In the genomic region with DNA sequence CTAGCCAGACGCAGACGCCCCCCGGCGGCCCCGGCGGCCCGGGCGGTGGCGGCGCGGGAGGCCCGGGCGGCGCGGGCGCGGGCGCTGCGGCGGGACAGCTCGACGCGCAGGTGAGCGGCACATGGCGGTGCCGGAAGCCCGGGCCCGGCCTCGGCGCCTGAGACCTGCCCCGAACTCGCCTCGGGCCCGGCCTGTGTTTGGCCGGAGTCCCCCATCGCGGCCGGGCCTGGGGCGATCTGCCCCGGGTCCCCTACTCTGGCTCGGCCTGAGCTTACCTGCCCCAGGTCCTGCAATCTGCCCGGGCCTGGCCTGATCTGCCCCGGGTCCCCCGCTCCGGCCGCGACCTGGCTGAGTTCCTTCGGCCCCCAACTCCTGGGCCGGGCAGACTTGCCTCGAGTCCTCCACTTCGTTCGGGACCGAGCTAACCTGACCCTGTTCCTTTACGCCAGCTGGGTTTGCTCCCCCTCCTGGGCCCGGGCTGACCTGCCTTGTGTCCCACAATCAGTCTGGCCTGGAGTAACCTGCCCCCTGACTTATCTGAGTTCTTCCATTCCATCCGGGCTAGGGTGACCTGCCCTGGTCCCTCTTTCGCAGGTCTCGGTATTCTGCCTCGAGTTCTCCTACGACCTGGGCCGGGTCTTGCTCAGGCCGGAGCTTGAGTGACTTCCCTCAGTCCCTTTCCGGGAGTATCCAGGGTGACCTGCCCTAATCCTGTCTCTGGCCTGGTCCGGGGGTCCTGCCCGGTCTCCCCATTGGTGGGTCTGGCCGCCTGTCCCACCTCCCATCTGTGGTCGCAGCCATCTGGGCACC, we compare ENCODE assay signal across 1 cellular context.
A peak's percentile ranks its signal among the peaks of the same experiment; 100 is the strongest.
TF ChIP-seq lines count a peak whose summit lies in the region.

No MANE protein-coding gene starts in this region.

TF ChIP-seq in K562, 482 proteins besides CTCF, POLR2A, EP300 and RAD21 (continued from another document and continues in another):
- TF ChIP-seq, protein P1, sequence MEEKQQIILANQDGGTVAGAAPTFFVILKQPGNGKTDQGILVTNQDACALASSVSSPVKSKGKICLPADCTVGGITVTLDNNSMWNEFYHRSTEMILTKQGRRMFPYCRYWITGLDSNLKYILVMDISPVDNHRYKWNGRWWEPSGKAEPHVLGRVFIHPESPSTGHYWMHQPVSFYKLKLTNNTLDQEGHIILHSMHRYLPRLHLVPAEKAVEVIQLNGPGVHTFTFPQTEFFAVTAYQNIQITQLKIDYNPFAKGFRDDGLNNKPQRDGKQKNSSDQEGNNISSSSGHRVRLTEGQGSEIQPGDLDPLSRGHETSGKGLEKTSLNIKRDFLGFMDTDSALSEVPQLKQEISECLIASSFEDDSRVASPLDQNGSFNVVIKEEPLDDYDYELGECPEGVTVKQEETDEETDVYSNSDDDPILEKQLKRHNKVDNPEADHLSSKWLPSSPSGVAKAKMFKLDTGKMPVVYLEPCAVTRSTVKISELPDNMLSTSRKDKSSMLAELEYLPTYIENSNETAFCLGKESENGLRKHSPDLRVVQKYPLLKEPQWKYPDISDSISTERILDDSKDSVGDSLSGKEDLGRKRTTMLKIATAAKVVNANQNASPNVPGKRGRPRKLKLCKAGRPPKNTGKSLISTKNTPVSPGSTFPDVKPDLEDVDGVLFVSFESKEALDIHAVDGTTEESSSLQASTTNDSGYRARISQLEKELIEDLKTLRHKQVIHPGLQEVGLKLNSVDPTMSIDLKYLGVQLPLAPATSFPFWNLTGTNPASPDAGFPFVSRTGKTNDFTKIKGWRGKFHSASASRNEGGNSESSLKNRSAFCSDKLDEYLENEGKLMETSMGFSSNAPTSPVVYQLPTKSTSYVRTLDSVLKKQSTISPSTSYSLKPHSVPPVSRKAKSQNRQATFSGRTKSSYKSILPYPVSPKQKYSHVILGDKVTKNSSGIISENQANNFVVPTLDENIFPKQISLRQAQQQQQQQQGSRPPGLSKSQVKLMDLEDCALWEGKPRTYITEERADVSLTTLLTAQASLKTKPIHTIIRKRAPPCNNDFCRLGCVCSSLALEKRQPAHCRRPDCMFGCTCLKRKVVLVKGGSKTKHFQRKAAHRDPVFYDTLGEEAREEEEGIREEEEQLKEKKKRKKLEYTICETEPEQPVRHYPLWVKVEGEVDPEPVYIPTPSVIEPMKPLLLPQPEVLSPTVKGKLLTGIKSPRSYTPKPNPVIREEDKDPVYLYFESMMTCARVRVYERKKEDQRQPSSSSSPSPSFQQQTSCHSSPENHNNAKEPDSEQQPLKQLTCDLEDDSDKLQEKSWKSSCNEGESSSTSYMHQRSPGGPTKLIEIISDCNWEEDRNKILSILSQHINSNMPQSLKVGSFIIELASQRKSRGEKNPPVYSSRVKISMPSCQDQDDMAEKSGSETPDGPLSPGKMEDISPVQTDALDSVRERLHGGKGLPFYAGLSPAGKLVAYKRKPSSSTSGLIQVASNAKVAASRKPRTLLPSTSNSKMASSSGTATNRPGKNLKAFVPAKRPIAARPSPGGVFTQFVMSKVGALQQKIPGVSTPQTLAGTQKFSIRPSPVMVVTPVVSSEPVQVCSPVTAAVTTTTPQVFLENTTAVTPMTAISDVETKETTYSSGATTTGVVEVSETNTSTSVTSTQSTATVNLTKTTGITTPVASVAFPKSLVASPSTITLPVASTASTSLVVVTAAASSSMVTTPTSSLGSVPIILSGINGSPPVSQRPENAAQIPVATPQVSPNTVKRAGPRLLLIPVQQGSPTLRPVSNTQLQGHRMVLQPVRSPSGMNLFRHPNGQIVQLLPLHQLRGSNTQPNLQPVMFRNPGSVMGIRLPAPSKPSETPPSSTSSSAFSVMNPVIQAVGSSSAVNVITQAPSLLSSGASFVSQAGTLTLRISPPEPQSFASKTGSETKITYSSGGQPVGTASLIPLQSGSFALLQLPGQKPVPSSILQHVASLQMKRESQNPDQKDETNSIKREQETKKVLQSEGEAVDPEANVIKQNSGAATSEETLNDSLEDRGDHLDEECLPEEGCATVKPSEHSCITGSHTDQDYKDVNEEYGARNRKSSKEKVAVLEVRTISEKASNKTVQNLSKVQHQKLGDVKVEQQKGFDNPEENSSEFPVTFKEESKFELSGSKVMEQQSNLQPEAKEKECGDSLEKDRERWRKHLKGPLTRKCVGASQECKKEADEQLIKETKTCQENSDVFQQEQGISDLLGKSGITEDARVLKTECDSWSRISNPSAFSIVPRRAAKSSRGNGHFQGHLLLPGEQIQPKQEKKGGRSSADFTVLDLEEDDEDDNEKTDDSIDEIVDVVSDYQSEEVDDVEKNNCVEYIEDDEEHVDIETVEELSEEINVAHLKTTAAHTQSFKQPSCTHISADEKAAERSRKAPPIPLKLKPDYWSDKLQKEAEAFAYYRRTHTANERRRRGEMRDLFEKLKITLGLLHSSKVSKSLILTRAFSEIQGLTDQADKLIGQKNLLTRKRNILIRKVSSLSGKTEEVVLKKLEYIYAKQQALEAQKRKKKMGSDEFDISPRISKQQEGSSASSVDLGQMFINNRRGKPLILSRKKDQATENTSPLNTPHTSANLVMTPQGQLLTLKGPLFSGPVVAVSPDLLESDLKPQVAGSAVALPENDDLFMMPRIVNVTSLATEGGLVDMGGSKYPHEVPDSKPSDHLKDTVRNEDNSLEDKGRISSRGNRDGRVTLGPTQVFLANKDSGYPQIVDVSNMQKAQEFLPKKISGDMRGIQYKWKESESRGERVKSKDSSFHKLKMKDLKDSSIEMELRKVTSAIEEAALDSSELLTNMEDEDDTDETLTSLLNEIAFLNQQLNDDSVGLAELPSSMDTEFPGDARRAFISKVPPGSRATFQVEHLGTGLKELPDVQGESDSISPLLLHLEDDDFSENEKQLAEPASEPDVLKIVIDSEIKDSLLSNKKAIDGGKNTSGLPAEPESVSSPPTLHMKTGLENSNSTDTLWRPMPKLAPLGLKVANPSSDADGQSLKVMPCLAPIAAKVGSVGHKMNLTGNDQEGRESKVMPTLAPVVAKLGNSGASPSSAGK (IDR thresholded peaks at IDR 0.05): peak; percentile 26; the same call in 1 of the 2 replicates
- TF ChIP-seq, protein P2, sequence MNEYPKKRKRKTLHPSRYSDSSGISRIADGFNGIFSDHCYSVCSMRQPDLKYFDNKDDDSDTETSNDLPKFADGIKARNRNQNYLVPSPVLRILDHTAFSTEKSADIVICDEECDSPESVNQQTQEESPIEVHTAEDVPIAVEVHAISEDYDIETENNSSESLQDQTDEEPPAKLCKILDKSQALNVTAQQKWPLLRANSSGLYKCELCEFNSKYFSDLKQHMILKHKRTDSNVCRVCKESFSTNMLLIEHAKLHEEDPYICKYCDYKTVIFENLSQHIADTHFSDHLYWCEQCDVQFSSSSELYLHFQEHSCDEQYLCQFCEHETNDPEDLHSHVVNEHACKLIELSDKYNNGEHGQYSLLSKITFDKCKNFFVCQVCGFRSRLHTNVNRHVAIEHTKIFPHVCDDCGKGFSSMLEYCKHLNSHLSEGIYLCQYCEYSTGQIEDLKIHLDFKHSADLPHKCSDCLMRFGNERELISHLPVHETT (CRISPR knock-in tag; conservative IDR thresholded peaks at IDR 0.05 in 1 of 2, IDR thresholded peaks at IDR 0.05 in 1 of 2): no peak
- TF ChIP-seq ZNF518B (CRISPR knock-in tag; IDR thresholded peaks at IDR 0.05) (no peak), RFX1 (IDR thresholded peaks at IDR 0.05) (no peak), TAF15 (IDR thresholded peaks at IDR 0.05; ENCODE audit: low read depth, low read length) (no peak), CHD1 (IDR thresholded peaks at IDR 0.05; ENCODE audit: low read length) (peak; percentile 52), FOXJ3 (CRISPR knock-in tag; IDR thresholded peaks at IDR 0.05) (no peak), FOXK2 (conservative IDR thresholded peaks at IDR 0.05 in 1 of 2, IDR thresholded peaks at IDR 0.05 in 1 of 2; ENCODE audit: low read depth in 2 of 2) (no peak), ZNF133 (CRISPR knock-in tag; IDR thresholded peaks at IDR 0.05) (no peak), CTCFL (IDR thresholded peaks at IDR 0.05; ENCODE audit: borderline replicate concordance, insufficient read depth, low read depth, low read length, poor library complexity, severe bottlenecking) (peak; percentile 67), YBX1 (IDR thresholded peaks at IDR 0.05) (no peak), ZNF668 (CRISPR knock-in tag; IDR thresholded peaks at IDR 0.05) (no peak), PCBP2 (IDR thresholded peaks at IDR 0.05; ENCODE audit: low read depth, low read length, poor library complexity, severe bottlenecking) (no peak), GABPB1 (CRISPR knock-in tag; IDR thresholded peaks at IDR 0.05) (peak; percentile 51; the same call in 1 of the 2 replicates), ZNF408 (CRISPR knock-in tag; IDR thresholded peaks at IDR 0.05; ENCODE audit: low read depth) (no peak), HDAC8 (tag; IDR thresholded peaks at IDR 0.05) (no peak), XRCC4 (IDR thresholded peaks at IDR 0.05; ENCODE audit: extremely low read depth, insufficient read depth, insufficient read length) (no peak), DNMT1 (IDR thresholded peaks at IDR 0.05) (no peak), ZNF75A (CRISPR knock-in tag; IDR thresholded peaks at IDR 0.05) (no peak), NCOA6 (IDR thresholded peaks at IDR 0.05) (no peak), HLTF (IDR thresholded peaks at IDR 0.05) (no peak), RBBP5 (IDR thresholded peaks at IDR 0.05; ENCODE audit: borderline replicate concordance, insufficient read depth, low read length, poor library complexity, severe bottlenecking) (peak; percentile 3), SIRT6 (IDR thresholded peaks at IDR 0.05; ENCODE audit: low read depth, low read length) (no peak)
- TF ChIP-seq, protein P3, sequence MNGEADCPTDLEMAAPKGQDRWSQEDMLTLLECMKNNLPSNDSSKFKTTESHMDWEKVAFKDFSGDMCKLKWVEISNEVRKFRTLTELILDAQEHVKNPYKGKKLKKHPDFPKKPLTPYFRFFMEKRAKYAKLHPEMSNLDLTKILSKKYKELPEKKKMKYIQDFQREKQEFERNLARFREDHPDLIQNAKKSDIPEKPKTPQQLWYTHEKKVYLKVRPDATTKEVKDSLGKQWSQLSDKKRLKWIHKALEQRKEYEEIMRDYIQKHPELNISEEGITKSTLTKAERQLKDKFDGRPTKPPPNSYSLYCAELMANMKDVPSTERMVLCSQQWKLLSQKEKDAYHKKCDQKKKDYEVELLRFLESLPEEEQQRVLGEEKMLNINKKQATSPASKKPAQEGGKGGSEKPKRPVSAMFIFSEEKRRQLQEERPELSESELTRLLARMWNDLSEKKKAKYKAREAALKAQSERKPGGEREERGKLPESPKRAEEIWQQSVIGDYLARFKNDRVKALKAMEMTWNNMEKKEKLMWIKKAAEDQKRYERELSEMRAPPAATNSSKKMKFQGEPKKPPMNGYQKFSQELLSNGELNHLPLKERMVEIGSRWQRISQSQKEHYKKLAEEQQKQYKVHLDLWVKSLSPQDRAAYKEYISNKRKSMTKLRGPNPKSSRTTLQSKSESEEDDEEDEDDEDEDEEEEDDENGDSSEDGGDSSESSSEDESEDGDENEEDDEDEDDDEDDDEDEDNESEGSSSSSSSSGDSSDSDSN (IDR thresholded peaks at IDR 0.05; ENCODE audit: borderline replicate concordance in 1 of 2, low read depth in 2 of 2, low read length in 2 of 2): peak; percentile 32 to 75; a peak in 3 of 4 replicates
- TF ChIP-seq, protein P4, sequence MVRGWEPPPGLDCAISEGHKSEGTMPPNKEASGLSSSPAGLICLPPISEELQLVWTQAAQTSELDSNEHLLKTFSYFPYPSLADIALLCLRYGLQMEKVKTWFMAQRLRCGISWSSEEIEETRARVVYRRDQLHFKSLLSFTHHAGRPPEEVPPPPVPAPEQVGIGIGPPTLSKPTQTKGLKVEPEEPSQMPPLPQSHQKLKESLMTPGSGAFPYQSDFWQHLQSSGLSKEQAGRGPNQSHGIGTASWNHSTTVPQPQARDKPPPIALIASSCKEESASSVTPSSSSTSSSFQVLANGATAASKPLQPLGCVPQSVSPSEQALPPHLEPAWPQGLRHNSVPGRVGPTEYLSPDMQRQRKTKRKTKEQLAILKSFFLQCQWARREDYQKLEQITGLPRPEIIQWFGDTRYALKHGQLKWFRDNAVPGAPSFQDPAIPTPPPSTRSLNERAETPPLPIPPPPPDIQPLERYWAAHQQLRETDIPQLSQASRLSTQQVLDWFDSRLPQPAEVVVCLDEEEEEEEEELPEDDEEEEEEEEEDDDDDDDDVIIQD (CRISPR knock-in tag; IDR thresholded peaks at IDR 0.05): no peak
